Comparison of ENCODE assay signal across 15 cellular contexts in genomic region chr17:2178798-2179505, GRCh38.
A peak's percentile ranks its signal among the peaks of the same experiment; 100 is the strongest.
DNase-seq lines count a peak whose midpoint lies in the region; ATAC-seq, FAIRE-seq and TF ChIP-seq lines count a peak whose summit lies in the region.
"Had no signal": no experiment of that assay in that cellular context is flagged by ENCODE, and none has a peak within 500 bp of the region (broad histone marks: within the 10 kb centered on the region; RNA-seq: fewer than 3 reads in every experiment).

No MANE protein-coding gene starts in this region.

- no peaks in the 10 kb centered on the region for H3K79me2 ChIP-seq in HepG2 (ENCODE audit: insufficient read depth, low read length)
- H3K79me2 ChIP-seq in hepatocyte: peaks cover 5% of the 10 kb centered on the region

- peak in 1 of 2 donors; percentile 17 for TF ChIP-seq RAD21 in liver (IDR thresholded peaks at IDR 0.05)
- no peak for TF ChIP-seq RAD21 in HepG2 (CRISPR knock-in tag; IDR thresholded peaks at IDR 0.05)

- no peak for TF ChIP-seq POLR2A in HepG2 (IDR thresholded peaks at IDR 0.05; ENCODE audit: insufficient read depth in 1 of 2, low read depth in 2 of 2, low read length in 2 of 2)
- TF ChIP-seq POLR2A in prostate gland (IDR thresholded peaks at IDR 0.05): no peak
- no peak for TF ChIP-seq POLR2A in vagina (IDR thresholded peaks at IDR 0.05)

- intact Hi-C loops in HepG2 (cut with micrococcal nuclease; ENCODE audit: unreplicated experiment): no loop called here
- intact Hi-C loops in prostate gland (cut with DNase I): loop anchor here (2.0 kb wide), 1 partner anchor 34 kb away; no protein-coding TSS in a partner anchor
- intact Hi-C loops in vagina (cut with DNase I): loop anchor here (5.0 kb wide), 2 partner anchors 33 to 122 kb away; partner anchors contain the start of gene HIC1

- H4K20me1 ChIP-seq in HepG2 (ENCODE audit: insufficient read depth, low read length) (no peaks in the 10 kb centered on the region), hepatocyte (ENCODE audit: insufficient read depth, poor library complexity, severe bottlenecking) (peaks cover 2% of the 10 kb centered on the region)

- no peaks in the 10 kb centered on the region for H3K9me3 ChIP-seq in liver (ENCODE audit: control insufficient read depth in 4 of 4, low read length in 3 of 4)
- H3K9me3 ChIP-seq in HepG2 (ENCODE audit: low read length): no peaks in the 10 kb centered on the region
- no peaks in the 10 kb centered on the region for H3K9me3 ChIP-seq in hepatocyte (ENCODE audit: low read depth)
- H3K9me3 ChIP-seq in prostate gland: no peaks in the 10 kb centered on the region
- H3K9me3 ChIP-seq in vagina: no peaks in the 10 kb centered on the region
- no peaks in the 10 kb centered on the region for H3K9me3 ChIP-seq in effector memory CD4-positive, alpha-beta T cell (ENCODE audit: control insufficient read depth, low read length)

- no TSS peak for BruUV-seq in HepG2 (replicated peaks; lab: Mats Ljungman, UMichigan)

- no peaks in the 10 kb centered on the region for H3K9me2 ChIP-seq in hepatocyte (replicated peaks; ENCODE audit: insufficient read depth)

- H2AFZ ChIP-seq in HepG2 (ENCODE audit: low read length) (no peak overlapping the region), hepatocyte (no peak overlapping the region)

- no peak for FAIRE-seq in HepG2 (lab: Jason Lieb, UNC)
- FAIRE-seq: A204.1, frontal cortex had no signal

- 67% methylated on average over 15 of the region's 15 CpGs for WGBS in liver
- 97% methylated on average over 9 of the region's 15 CpGs for WGBS in HepG2 (ENCODE audit: low lambda C conversion rate)
- 84% methylated on average over 15 of the region's 15 CpGs for WGBS in hepatocyte (ENCODE audit: low lambda C conversion rate, missing lambda C conversion rate)
- WGBS in prostate gland: 71% methylated on average over 15 of the region's 15 CpGs

- in situ Hi-C loops in HepG2 (cut with HindIII; ENCODE audit: extremely low pct_ligation_motif_present, low pct_unique_long_range_greater_than_20kb): no loop called here

- TF ChIP-seq EP300 in HepG2 (IDR thresholded peaks at IDR 0.05; ENCODE audit: low read depth in 2 of 2, low read length in 2 of 2) (no peak), HepG2 (CRISPR knock-in tag; IDR thresholded peaks at IDR 0.05; ENCODE audit: borderline replicate concordance) (no peak)

- H3K9me3 Mint-ChIP-seq in activated naive CD4-positive, alpha-beta T cell treated with anti-CD3 and anti-CD28 coated beads, Interleukin-2, amount 50 U/mL, for 72 hours: no peaks in the 10 kb centered on the region
- H3K9me3 Mint-ChIP-seq: activated T-cell treated with anti-CD3 and anti-CD28 coated beads, Interleukin-2, amount 50 U/mL, for 72 hours had no signal

- no peak for DNase-seq in HepG2 (ENCODE audit: low spot score)
- DNase-seq in hepatocyte (ENCODE audit: low spot score): no peak
- no peak for DNase-seq in prostate gland (ENCODE audit: low spot score)
- DNase-seq in vagina (ENCODE audit: extremely low spot score in 2 of 2): no peak
- no peak for DNase-seq in activated naive CD4-positive, alpha-beta T cell treated with anti-CD3 and anti-CD28 coated beads, Interleukin-2, amount 50 U/mL, for 72 hours (ENCODE audit: low spot score in 2 of 2)
- DNase-seq in NCI-H82 (lab: John Stamatoyannopoulos, UW): no peak
- DNase-seq in effector memory CD4-positive, alpha-beta T cell: no peak
- DNase-seq: activated T-cell treated with anti-CD3 and anti-CD28 coated beads, Interleukin-2, amount 50 U/mL, for 72 hours; DMS53; Kasumi-1; mesendoderm; stimulated activated CD4-positive, alpha-beta T cell treated with anti-CD3 and anti-CD28 coated beads, Interleukin-12 subunit alpha, Interleukin-12 subunit beta, amount 100 ng/mL, for 4 hours had no signal

- H3K27me3 ChIP-seq in liver (ENCODE audit: control insufficient read depth in 4 of 4, insufficient read depth in 4 of 4, low read length in 3 of 4) (no peaks in the 10 kb centered on the region), HepG2 (ENCODE audit: control insufficient read depth in 1 of 2, insufficient read depth in 2 of 2, low read length in 2 of 2) (no peaks in the 10 kb centered on the region), hepatocyte (no peaks in the 10 kb centered on the region), prostate gland (replicated peaks; ENCODE audit: insufficient read depth) (no peaks in the 10 kb centered on the region), vagina (no peaks in the 10 kb centered on the region)
- no peaks in the 10 kb centered on the region for H3K27me3 ChIP-seq in effector memory CD4-positive, alpha-beta T cell (replicated peaks; ENCODE audit: control insufficient read depth, insufficient read depth, low read length, poor library complexity, severe bottlenecking)

- ATAC-seq in HepG2: no peak
- no peak for ATAC-seq in activated naive CD4-positive, alpha-beta T cell treated with anti-CD3 and anti-CD28 coated beads, Interleukin-2, amount 50 U/mL, for 72 hours
- ATAC-seq: activated T-cell treated with anti-CD3 and anti-CD28 coated beads, Interleukin-2, amount 50 U/mL, for 72 hours had no signal

- H3K4me2 ChIP-seq in HepG2 (ENCODE audit: low read depth, low read length) (no peak overlapping the region), hepatocyte (no peak overlapping the region)

- H3K27ac Mint-ChIP-seq in activated naive CD4-positive, alpha-beta T cell treated with anti-CD3 and anti-CD28 coated beads, Interleukin-2, amount 50 U/mL, for 72 hours: no peak overlapping the region
- H3K27ac Mint-ChIP-seq: activated T-cell treated with anti-CD3 and anti-CD28 coated beads, Interleukin-2, amount 50 U/mL, for 72 hours had no signal

- H3K4me1 ChIP-seq in liver (ENCODE audit: control insufficient read depth in 4 of 4, insufficient read depth in 4 of 4, low read length in 3 of 4): peaks cover 18 to 67% (median 58%) of the 10 kb centered on the region in 4 donors
- H3K4me1 ChIP-seq in HepG2 (ENCODE audit: insufficient read depth, low read length): peaks cover 50% of the 10 kb centered on the region
- peaks cover 73% of the 10 kb centered on the region for H3K4me1 ChIP-seq in hepatocyte (ENCODE audit: insufficient read depth)
- peaks cover 21% of the 10 kb centered on the region for H3K4me1 ChIP-seq in prostate gland (replicated peaks)
- H3K4me1 ChIP-seq in vagina: peaks cover 94% of the 10 kb centered on the region
- no peaks in the 10 kb centered on the region for H3K4me1 ChIP-seq in effector memory CD4-positive, alpha-beta T cell (ENCODE audit: control insufficient read depth, insufficient read depth, low read length, poor library complexity, severe bottlenecking)

- H3K9ac ChIP-seq in liver (ENCODE audit: low read depth in 1 of 2, low read length in 2 of 2) (no peak overlapping the region), HepG2 (ENCODE audit: insufficient read depth, low read depth, low read length) (no peak overlapping the region)

- TF ChIP-seq CTCF in liver (IDR thresholded peaks at IDR 0.05; ENCODE audit: low read depth, low read length, missing input control) (no peak), HepG2 (CRISPR knock-in tag; IDR thresholded peaks at IDR 0.05) (no peak), hepatocyte (IDR thresholded peaks at IDR 0.05; ENCODE audit: poor library complexity) (no peak), prostate gland (IDR thresholded peaks at IDR 0.05) (no peak), vagina (IDR thresholded peaks at IDR 0.05) (no peak)

- CTCF ChIA-PET in HepG2 (lab: Yijun Ruan, JAX; ENCODE audit: low intra/inter-chr PET ratio, low total read pairs): no interaction called here

- POLR2A ChIA-PET in HepG2 (lab: Yijun Ruan, JAX): no interaction called here

- peaks cover 0 to 3% (median 1%) of the 10 kb centered on the region in 4 donors for H3K36me3 ChIP-seq in liver (ENCODE audit: control insufficient read depth in 4 of 4, insufficient read depth in 3 of 4, low read depth in 1 of 4, low read length in 3 of 4)
- H3K36me3 ChIP-seq in HepG2 (replicated peaks in 1 of 2; ENCODE audit: control insufficient read depth in 1 of 2, insufficient read depth in 2 of 2, low read length in 2 of 2): peaks cover 7 to 27% of the 10 kb centered on the region in 2 experiments; a peak in 4 of 5 replicates
- H3K36me3 ChIP-seq in hepatocyte (replicated peaks; ENCODE audit: insufficient read depth, low read depth): no peaks in the 10 kb centered on the region
- no peaks in the 10 kb centered on the region for H3K36me3 ChIP-seq in prostate gland
- no peaks in the 10 kb centered on the region for H3K36me3 ChIP-seq in vagina
- H3K36me3 ChIP-seq in effector memory CD4-positive, alpha-beta T cell (ENCODE audit: control insufficient read depth, insufficient read depth, low read length): peaks cover 51% of the 10 kb centered on the region

- H3K27ac ChIP-seq in liver (ENCODE audit: low read depth in 1 of 2, low read length in 2 of 2) (peak overlapping the region; percentile 72 to 75), HepG2 (ENCODE audit: extremely low read length, insufficient read depth, low read length) (no peak overlapping the region), hepatocyte (peak overlapping the region; percentile 90), prostate gland (peak overlapping the region; percentile 69 to 71), vagina (peak overlapping the region; percentile 75)
- no peak overlapping the region for H3K27ac ChIP-seq in effector memory CD4-positive, alpha-beta T cell (ENCODE audit: insufficient read depth, low read length, poor library complexity, severe bottlenecking)

- H3K4me3 ChIP-seq in liver (ENCODE audit: low read depth in 1 of 3, low read length in 3 of 3): no peak overlapping the region
- no peak overlapping the region for H3K4me3 ChIP-seq in HepG2 (replicated peaks in 1 of 3; ENCODE audit: insufficient read depth in 1 of 3, low read depth in 2 of 3, low read length in 3 of 3)
- H3K4me3 ChIP-seq in hepatocyte: no peak overlapping the region
- H3K4me3 ChIP-seq in prostate gland: no peak overlapping the region
- H3K4me3 ChIP-seq in vagina: no peak overlapping the region
- H3K4me3 ChIP-seq in effector memory CD4-positive, alpha-beta T cell (ENCODE audit: insufficient read depth, low read depth, low read length, poor library complexity, severe bottlenecking): no peak overlapping the region

- peaks cover 0 to 4% of the 10 kb centered on the region in 2 donors for H3K36me3 Mint-ChIP-seq in activated naive CD4-positive, alpha-beta T cell treated with anti-CD3 and anti-CD28 coated beads, Interleukin-2, amount 50 U/mL, for 72 hours

TF ChIP-seq in liver, 16 proteins besides CTCF, POLR2A, EP300 and RAD21 (continues in another document):
- no peak for TF ChIP-seq HNF4A (conservative IDR thresholded peaks at IDR 0.05)
- no peak for TF ChIP-seq HNF4G (IDR thresholded peaks at IDR 0.05)
- no peak for TF ChIP-seq FOXA1 (IDR thresholded peaks at IDR 0.05)
- TF ChIP-seq GABPA (IDR thresholded peaks at IDR 0.05 in 1 of 2, conservative IDR thresholded peaks at IDR 0.05 in 1 of 2): no peak
- no peak for TF ChIP-seq YY1 (IDR thresholded peaks at IDR 0.05)
- no peak for TF ChIP-seq EGR1 (IDR thresholded peaks at IDR 0.05; ENCODE audit: low read depth in 2 of 2)

TF ChIP-seq in HepG2, 621 proteins besides CTCF, POLR2A, EP300 and RAD21:
- TF ChIP-seq YEATS2 (CRISPR knock-in tag; IDR thresholded peaks at IDR 0.05; ENCODE audit: borderline replicate concordance): no peak

Comparison
In these comparisons a context has a peak if more than half of its experiments do, and no peak if none do; other contexts are left out.
1. H3K27ac ChIP-seq: peak in liver (2 of 2), hepatocyte (single experiment), prostate gland (2 of 2) and vagina (single experiment); none in HepG2 (single experiment) and effector memory CD4-positive, alpha-beta T cell (single experiment).